18 cellular contexts compared by ENCODE assay signal in genomic region chr6:114718716-114719270, GRCh38.
DNase-seq lines count a peak whose midpoint lies in the region; ATAC-seq and TF ChIP-seq lines count a peak whose summit lies in the region.
"Had no signal": no experiment of that assay in that cellular context is flagged by ENCODE, and none has a peak within 500 bp of the region (broad histone marks: within the 10 kb centered on the region; RNA-seq: fewer than 3 reads in every experiment).

No MANE protein-coding gene starts in this region.

- H3K4me2 ChIP-seq in GM23338 = no peak overlapping the region
- peak overlapping the region; percentile 77 for H3K4me2 ChIP-seq in OCI-LY3 (ENCODE audit: low read length)
- no peak overlapping the region for H3K4me2 ChIP-seq in neural progenitor cell
- H3K4me2 ChIP-seq: BLaER1 had no signal

- H3K27ac ChIP-seq in GM23338 (ENCODE audit: low read depth) (no peak overlapping the region), OCI-LY3 (ENCODE audit: low read length) (peak overlapping the region; percentile 100), neural progenitor cell (no peak overlapping the region)
- H3K27ac ChIP-seq: BLaER1, SJCRH30 had no signal

- ATAC-seq in GM23338 = no peak
- ATAC-seq in GM18861 (IDR thresholded peaks at IDR 0.05; ENCODE audit: unreplicated experiment) = no peak
- ATAC-seq: HCT116, PC-3, SK-N-SH treated with all-trans-retinoic acid at 6 μM for 48 hours had no signal

- H3K36me3 ChIP-seq in GM23338 (ENCODE audit: insufficient read depth) = no peaks in the 10 kb centered on the region
- H3K36me3 ChIP-seq in OCI-LY3 (replicated peaks; ENCODE audit: low read depth, low read length) = peaks cover 6% of the 10 kb centered on the region
- no peaks in the 10 kb centered on the region for H3K36me3 ChIP-seq in neural progenitor cell
- H3K36me3 ChIP-seq: BLaER1, SJCRH30 had no signal

- no peak for TF ChIP-seq CTCF in GM23338 (conservative IDR thresholded peaks at IDR 0.05; ENCODE audit: low read depth in 2 of 2)
- TF ChIP-seq CTCF in OCI-LY3 (IDR thresholded peaks at IDR 0.05; ENCODE audit: low read depth, low read length) = no peak
- no peak for TF ChIP-seq CTCF in neural progenitor cell (IDR thresholded peaks at IDR 0.05)

- H3F3A ChIP-seq in GM23338 (replicated peaks; ENCODE audit: low read depth) = no peaks in the 10 kb centered on the region
- no peaks in the 10 kb centered on the region for H3F3A ChIP-seq in neural progenitor cell (ENCODE audit: low read depth)

- H3K27ac Mint-ChIP-seq in GM23338 = no peak overlapping the region
- H3K27ac Mint-ChIP-seq in neural progenitor cell = no peak overlapping the region
- H3K27ac Mint-ChIP-seq in activated naive CD4-positive, alpha-beta T cell treated with anti-CD3 and anti-CD28 coated beads, Interleukin-2, amount 10 ng/mL, durations not matched to agents 7 days and 5 days = no peak overlapping the region
- H3K27ac Mint-ChIP-seq: CD4-positive, CD25-positive, alpha-beta regulatory T cell had no signal

- H3K4me3 ChIP-seq in GM23338 = no peak overlapping the region
- H3K4me3 ChIP-seq in OCI-LY3 (ENCODE audit: low read length) = peak overlapping the region; percentile 79
- no peak overlapping the region for H3K4me3 ChIP-seq in neural progenitor cell
- H3K4me3 ChIP-seq: BLaER1, SJCRH30 had no signal

- H3K36me3 Mint-ChIP-seq in GM23338 (ENCODE audit: low read depth) = no peaks in the 10 kb centered on the region
- H3K36me3 Mint-ChIP-seq in neural progenitor cell = no peaks in the 10 kb centered on the region
- H3K36me3 Mint-ChIP-seq in activated naive CD4-positive, alpha-beta T cell treated with anti-CD3 and anti-CD28 coated beads, Interleukin-2, amount 10 ng/mL, durations not matched to agents 7 days and 5 days = no peaks in the 10 kb centered on the region
- H3K36me3 Mint-ChIP-seq: CD4-positive, CD25-positive, alpha-beta regulatory T cell had no signal

- H3K27me3 Mint-ChIP-seq in GM23338 (ENCODE audit: insufficient read depth, low read depth, poor library complexity) (no peaks in the 10 kb centered on the region), neural progenitor cell (ENCODE audit: insufficient read depth, low read depth) (no peaks in the 10 kb centered on the region)
- H3K27me3 Mint-ChIP-seq in activated naive CD4-positive, alpha-beta T cell treated with anti-CD3 and anti-CD28 coated beads, Interleukin-2, amount 10 ng/mL, durations not matched to agents 7 days and 5 days = no peaks in the 10 kb centered on the region
- H3K27me3 Mint-ChIP-seq: CD4-positive, CD25-positive, alpha-beta regulatory T cell had no signal

- H3K79me2 ChIP-seq in GM23338 (replicated peaks; ENCODE audit: insufficient read depth) (no peaks in the 10 kb centered on the region), OCI-LY3 (ENCODE audit: low read length) (peaks cover 53% of the 10 kb centered on the region), neural progenitor cell (ENCODE audit: low read depth) (no peaks in the 10 kb centered on the region)

- no peaks in the 10 kb centered on the region for H3K9me2 ChIP-seq in GM23338 (ENCODE audit: insufficient read depth)

- H4K20me1 ChIP-seq in GM23338 (replicated peaks; ENCODE audit: insufficient read depth) (no peaks in the 10 kb centered on the region), OCI-LY3 (ENCODE audit: insufficient read depth, low read length) (no peaks in the 10 kb centered on the region), neural progenitor cell (ENCODE audit: low read depth) (no peaks in the 10 kb centered on the region)
- H4K20me1 ChIP-seq: BLaER1 had no signal

- H3K4me1 ChIP-seq in GM23338 (ENCODE audit: insufficient read depth) = no peaks in the 10 kb centered on the region
- peaks cover 50% of the 10 kb centered on the region for H3K4me1 ChIP-seq in OCI-LY3 (ENCODE audit: low read length)
- H3K4me1 ChIP-seq in neural progenitor cell = no peaks in the 10 kb centered on the region
- H3K4me1 ChIP-seq: BLaER1, SJCRH30 had no signal

- no peaks in the 10 kb centered on the region for H3K9me3 Mint-ChIP-seq in GM23338
- no peaks in the 10 kb centered on the region for H3K9me3 Mint-ChIP-seq in neural progenitor cell
- H3K9me3 Mint-ChIP-seq in activated naive CD4-positive, alpha-beta T cell treated with anti-CD3 and anti-CD28 coated beads, Interleukin-2, amount 10 ng/mL, durations not matched to agents 7 days and 5 days = no peaks in the 10 kb centered on the region

- H3K4me1 Mint-ChIP-seq in GM23338 (no peaks in the 10 kb centered on the region), neural progenitor cell (no peaks in the 10 kb centered on the region)
- no peaks in the 10 kb centered on the region for H3K4me1 Mint-ChIP-seq in activated naive CD4-positive, alpha-beta T cell treated with anti-CD3 and anti-CD28 coated beads, Interleukin-2, amount 10 ng/mL, durations not matched to agents 7 days and 5 days
- H3K4me1 Mint-ChIP-seq: CD4-positive, CD25-positive, alpha-beta regulatory T cell had no signal

- DNase-seq in D341Med (ENCODE audit: low spot score) (peak; percentile 68), GM23338 (ENCODE audit: low spot score) (no peak), neural progenitor cell (ENCODE audit: low spot score) (no peak)
- DNase-seq in activated CD8-positive, alpha-beta memory T cell treated with anti-CD3 and anti-CD28 coated beads, Interleukin-2, amount 50 U/mL, for 4 hours = no peak
- no peak for DNase-seq in activated naive CD4-positive, alpha-beta T cell treated with anti-CD3 and anti-CD28 coated beads, Interleukin-2, amount 10 ng/mL, durations not matched to agents 7 days and 5 days
- DNase-seq: CD4-positive, CD25-positive, alpha-beta regulatory T cell; DMS79 treated with DMSO at 0.1 percent for 48 hours; KBM-7; MV-4-11; NCI-H2029 treated with DMSO at 0.1 percent for 48 hours; NCI-H69; PC-3; SJCRH30 had no signal

- H3K9me3 ChIP-seq in OCI-LY3 (ENCODE audit: insufficient read depth, low read length) (no peaks in the 10 kb centered on the region), neural progenitor cell (ENCODE audit: low read depth) (no peaks in the 10 kb centered on the region)
- H3K9me3 ChIP-seq: BLaER1, SJCRH30 had no signal

- CTCF ChIA-PET in activated naive CD4-positive, alpha-beta T cell treated with anti-CD3 and anti-CD28 coated beads, Interleukin-2, amount 10 ng/mL, durations not matched to agents 7 days and 5 days (lab: Charles Lee) = no interaction called here

- H2AFZ ChIP-seq in GM23338 (peak overlapping the region; percentile 34; the same call in 1 of the 2 replicates), OCI-LY3 (ENCODE audit: low read depth, low read length) (no peak overlapping the region), neural progenitor cell (replicated peaks) (peak overlapping the region; percentile 19)

- H3K4me3 Mint-ChIP-seq in GM23338 = no peak overlapping the region
- H3K4me3 Mint-ChIP-seq in neural progenitor cell = no peak overlapping the region
- H3K4me3 Mint-ChIP-seq in activated naive CD4-positive, alpha-beta T cell treated with anti-CD3 and anti-CD28 coated beads, Interleukin-2, amount 10 ng/mL, durations not matched to agents 7 days and 5 days = no peak overlapping the region
- H3K4me3 Mint-ChIP-seq: CD4-positive, CD25-positive, alpha-beta regulatory T cell had no signal

- H3K27me3 ChIP-seq in GM23338 (ENCODE audit: insufficient read depth) (no peaks in the 10 kb centered on the region), OCI-LY3 (ENCODE audit: low read depth, low read length) (no peaks in the 10 kb centered on the region), neural progenitor cell (no peaks in the 10 kb centered on the region)
- H3K27me3 ChIP-seq: BLaER1, SJCRH30 had no signal

- H3K9ac ChIP-seq in OCI-LY3 (ENCODE audit: low read length) (peak overlapping the region; percentile 96), neural progenitor cell (no peak overlapping the region)
- H3K9ac ChIP-seq: BLaER1 had no signal

TF ChIP-seq in GM23338, 12 proteins besides CTCF, POLR2A, EP300 and RAD21 (continues in another document):
- no peak for TF ChIP-seq ZNF114 (CRISPR knock-in tag; IDR thresholded peaks at IDR 0.05)
